Comparison of ENCODE assay signal across 9 cellular contexts in the genomic region with DNA sequence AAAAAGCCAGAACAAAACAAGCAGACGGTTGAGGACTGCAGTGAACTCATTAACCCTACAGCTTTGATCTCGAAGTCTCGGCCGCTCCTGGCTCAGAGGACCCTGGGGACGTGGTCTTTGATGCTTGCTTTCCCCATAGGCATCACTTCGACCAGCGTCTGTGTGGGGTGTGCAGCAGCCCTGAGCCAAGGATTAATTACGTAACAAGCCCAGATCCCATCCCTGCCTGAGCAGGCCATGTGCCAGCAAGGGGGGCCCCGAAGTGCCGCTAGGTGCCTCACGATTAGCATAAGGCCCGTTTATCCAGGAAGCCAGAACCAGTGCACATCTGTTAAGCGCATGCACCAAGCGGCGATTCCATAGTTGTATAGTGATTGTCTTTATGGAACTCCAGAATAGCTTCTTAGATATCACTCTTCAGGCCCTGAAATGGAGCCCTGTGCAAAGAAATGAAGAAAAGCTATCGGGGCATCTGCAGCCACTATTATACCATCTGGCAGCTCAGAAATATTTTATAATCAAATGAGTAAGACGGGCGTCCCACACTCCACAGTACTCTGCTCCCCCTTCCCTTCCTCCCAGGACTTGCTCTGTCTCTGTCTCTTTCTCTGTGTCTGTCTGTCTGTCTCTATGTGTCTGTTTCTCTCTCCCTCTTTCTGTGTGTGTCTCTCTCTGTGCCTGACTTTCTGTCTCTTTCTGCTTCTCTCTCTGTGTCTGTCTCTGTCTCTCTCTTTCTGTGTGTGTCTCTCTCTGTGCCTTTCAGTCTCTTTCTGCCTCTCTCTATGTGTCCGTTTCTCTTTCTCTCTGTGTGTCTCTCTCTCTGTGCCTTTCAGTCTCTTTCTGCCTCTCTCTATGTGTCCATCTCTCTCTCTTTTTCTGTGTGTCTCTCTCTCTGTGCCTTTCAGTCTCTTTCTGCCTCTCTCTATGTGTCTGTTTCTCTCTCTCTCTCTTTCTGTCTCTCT. TPM values are rescaled to one million over a fixed set of nuclear protein-coding genes. Genes with fewer than 3 reads are reported as not detected.
DNase-seq lines count a peak whose midpoint lies in the region; ATAC-seq and TF ChIP-seq lines count a peak whose summit lies in the region.
"Had no signal": no experiment of that assay in that cellular context is flagged by ENCODE, and none has a peak within 500 bp of the region (broad histone marks: within the 10 kb centered on the region; RNA-seq: fewer than 3 reads in every experiment).

No MANE protein-coding gene starts in this region.

- no peak overlapping the region for H4K5ac ChIP-seq in H9 (ENCODE audit: insufficient read length, low read depth, low read length)

- no peak overlapping the region for H4K8ac ChIP-seq in H9 (replicated peaks; ENCODE audit: insufficient read length, low read depth, low read length)

- no peaks in the 10 kb centered on the region for H3K9me3 ChIP-seq in CD4-positive, alpha-beta memory T cell (ENCODE audit: control insufficient read depth in 1 of 2, low read length in 2 of 2)
- H3K9me3 ChIP-seq in lower lobe of right lung (no peaks in the 10 kb centered on the region), H9 (ENCODE audit: control insufficient read depth, low read depth, low read length) (no peaks in the 10 kb centered on the region), uterus (no peaks in the 10 kb centered on the region)

- H3K4me1 ChIP-seq in CD4-positive, alpha-beta memory T cell (ENCODE audit: insufficient read depth, low read length): peaks cover 63% of the 10 kb centered on the region
- H3K4me1 ChIP-seq in lower lobe of right lung (peaks cover 86% of the 10 kb centered on the region), H9 (ENCODE audit: insufficient read depth, low read length) (peaks cover 3% of the 10 kb centered on the region; the same call in 1 of the 2 replicates), uterus (peaks cover 0 to 13% of the 10 kb centered on the region in 2 donors)

- no peaks in the 10 kb centered on the region for H3K27me3 Mint-ChIP-seq in CD4-positive, alpha-beta memory T cell
- H3K27me3 Mint-ChIP-seq in activated CD8-positive, alpha-beta T cell treated with anti-CD3 and anti-CD28 coated beads, Interleukin-2, amount 10 ng/mL, durations not matched to agents 7 days and 5 days (ENCODE audit: low read depth): no peaks in the 10 kb centered on the region
- peaks cover 1% of the 10 kb centered on the region; the same call in 1 of the 2 replicates for H3K27me3 Mint-ChIP-seq in H9 (ENCODE audit: low read depth)

- H3K9me3 Mint-ChIP-seq in CD4-positive, alpha-beta memory T cell: no peaks in the 10 kb centered on the region
- H3K9me3 Mint-ChIP-seq in activated CD8-positive, alpha-beta T cell treated with anti-CD3 and anti-CD28 coated beads, Interleukin-2, amount 10 ng/mL, durations not matched to agents 7 days and 5 days (ENCODE audit: insufficient read depth): no peaks in the 10 kb centered on the region
- no peaks in the 10 kb centered on the region for H3K9me3 Mint-ChIP-seq in H9

- TF ChIP-seq CTCF in lower lobe of right lung (IDR thresholded peaks at IDR 0.05): no peak
- TF ChIP-seq CTCF in H9 (conservative IDR thresholded peaks at IDR 0.05): no peak
- TF ChIP-seq CTCF in uterus (IDR thresholded peaks at IDR 0.05): no peak

- no peak overlapping the region for H3K56ac ChIP-seq in H9 (ENCODE audit: insufficient read length, low read depth, low read length)

- no peak overlapping the region for H3K9ac ChIP-seq in H9 (ENCODE audit: extremely low read depth, insufficient read length, low read length)

- H2AK5ac ChIP-seq in H9 (ENCODE audit: insufficient read length, low read length): no peak overlapping the region

- no peaks in the 10 kb centered on the region for H3K36me3 ChIP-seq in CD4-positive, alpha-beta memory T cell (ENCODE audit: insufficient read depth, low read length)
- H3K36me3 ChIP-seq in lower lobe of right lung (no peaks in the 10 kb centered on the region), uterus (no peaks in the 10 kb centered on the region)

- H4K20me1 ChIP-seq in H9 (ENCODE audit: control insufficient read depth, insufficient read depth, insufficient read length): no peaks in the 10 kb centered on the region

- no peaks in the 10 kb centered on the region for H3K23me2 ChIP-seq in H9 (ENCODE audit: insufficient read length, low read depth, low read length, poor library complexity, severe bottlenecking)

- H2BK12ac ChIP-seq in H9 (ENCODE audit: insufficient read length, low read depth, low read length): no peak overlapping the region

- H2BK120ac ChIP-seq in H9 (ENCODE audit: low read depth, low read length, poor library complexity, severe bottlenecking): no peak overlapping the region

- no peak overlapping the region for H2AFZ ChIP-seq in H9 (ENCODE audit: low read length)

- H4K91ac ChIP-seq in H9 (ENCODE audit: insufficient read length, low read depth, low read length): no peak overlapping the region

- H3K4me3 Mint-ChIP-seq in CD4-positive, alpha-beta memory T cell: peak overlapping the region in 3 of 8 donors; percentile 7 to 25 (median 12)
- H3K4me3 Mint-ChIP-seq in activated CD8-positive, alpha-beta T cell treated with anti-CD3 and anti-CD28 coated beads, Interleukin-2, amount 10 ng/mL, durations not matched to agents 7 days and 5 days: no peak overlapping the region
- no peak overlapping the region for H3K4me3 Mint-ChIP-seq in H9

- no peak overlapping the region for H3K23ac ChIP-seq in H9 (ENCODE audit: insufficient read length, low read depth, low read length)

- no peaks in the 10 kb centered on the region for H3K27me3 ChIP-seq in CD4-positive, alpha-beta memory T cell (ENCODE audit: insufficient read depth, low read length)
- H3K27me3 ChIP-seq in lower lobe of right lung (ENCODE audit: low read depth) (no peaks in the 10 kb centered on the region), H9 (ENCODE audit: insufficient read depth, low read length) (no peaks in the 10 kb centered on the region), uterus (no peaks in the 10 kb centered on the region)

- TF ChIP-seq POLR2A in uterus (IDR thresholded peaks at IDR 0.05): no peak

- H3K27ac ChIP-seq in CD4-positive, alpha-beta memory T cell (ENCODE audit: low read depth, low read length): no peak overlapping the region
- H3K27ac ChIP-seq in lower lobe of right lung: peak overlapping the region; percentile 56
- no peak overlapping the region for H3K27ac ChIP-seq in H9 (ENCODE audit: insufficient read length, low read depth, low read length)
- H3K27ac ChIP-seq in uterus: peak overlapping the region in 1 of 2 donors; percentile 76

- DNase-seq in CD4-positive, alpha-beta memory T cell: no peak
- DNase-seq in Kasumi-1 (lab: John Stamatoyannopoulos, UW) (peak; percentile 20 to 26), lower lobe of right lung (peak; percentile 42), H9 (no peak), NCI-H1048 (lab: John Stamatoyannopoulos, UW) (no peak), uterus (no peak)
- no peak for DNase-seq in activated CD8-positive, alpha-beta T cell treated with anti-CD3 and anti-CD28 coated beads, Interleukin-2, amount 10 ng/mL, durations not matched to agents 7 days and 5 days
- DNase-seq: activated gamma-delta T cell had no signal

- peaks cover 0 to 5% of the 10 kb centered on the region in 2 donors for H3K36me3 Mint-ChIP-seq in CD4-positive, alpha-beta memory T cell
- H3K36me3 Mint-ChIP-seq in activated CD8-positive, alpha-beta T cell treated with anti-CD3 and anti-CD28 coated beads, Interleukin-2, amount 10 ng/mL, durations not matched to agents 7 days and 5 days (ENCODE audit: low read depth): peaks cover 3% of the 10 kb centered on the region
- H3K36me3 Mint-ChIP-seq in H9 (ENCODE audit: insufficient read depth in 1 of 3, low read depth in 3 of 3): no peaks in the 10 kb centered on the region

- no CpG with 5 or more reads among the region's 19 CpGs for WGBS in H9 (ENCODE audit: extremely low coverage, insufficient read length, low lambda C conversion rate)

- POLR2A ChIA-PET in CD4-positive, alpha-beta memory T cell (lab: Charles Lee; ENCODE audit: partially characterized antibody): interaction anchor here (1.2 kb wide), 1 partner anchor 104 kb away, joined by 3 read pairs; the partner anchor contains the start of gene ODC1
- POLR2A ChIA-PET in activated CD8-positive, alpha-beta T cell treated with anti-CD3 and anti-CD28 coated beads, Interleukin-2, amount 10 ng/mL, durations not matched to agents 7 days and 5 days (lab: Charles Lee): interaction anchor here (0.5 kb wide), 1 partner anchor 759 kb away, joined by 3 read pairs; no protein-coding TSS in a partner anchor

- H2BK15ac ChIP-seq in H9 (ENCODE audit: low read depth, low read length): no peak overlapping the region

- H2BK5ac ChIP-seq in H9 (ENCODE audit: insufficient read length, low read length): no peak overlapping the region

- H3K27ac Mint-ChIP-seq in CD4-positive, alpha-beta memory T cell: peak overlapping the region in 6 of 7 donors; percentile 44 to 86 (median 84)
- H3K27ac Mint-ChIP-seq in activated CD8-positive, alpha-beta T cell treated with anti-CD3 and anti-CD28 coated beads, Interleukin-2, amount 10 ng/mL, durations not matched to agents 7 days and 5 days: peak overlapping the region; percentile 40
- peak overlapping the region in 1 of 3 experiments; percentile 5; a peak in 1 of 7 replicates for H3K27ac Mint-ChIP-seq in H9

- no peaks in the 10 kb centered on the region for H3K79me2 ChIP-seq in H9 (ENCODE audit: insufficient read depth, low read length)

- CTCF ChIA-PET in CD4-positive, alpha-beta memory T cell (lab: Charles Lee; ENCODE audit: partially characterized antibody): interaction anchor here (1.1 kb wide), 1 partner anchor 12 kb away, joined by 3 read pairs; no protein-coding TSS in a partner anchor
- CTCF ChIA-PET in activated CD8-positive, alpha-beta T cell treated with anti-CD3 and anti-CD28 coated beads, Interleukin-2, amount 10 ng/mL, durations not matched to agents 7 days and 5 days (lab: Charles Lee): no interaction called here

- H3K4me3 ChIP-seq in CD4-positive, alpha-beta memory T cell (ENCODE audit: low read length in 2 of 2): no peak overlapping the region
- H3K4me3 ChIP-seq in lower lobe of right lung: no peak overlapping the region
- no peak overlapping the region for H3K4me3 ChIP-seq in uterus

- no peak for ATAC-seq in activated CD8-positive, alpha-beta T cell treated with anti-CD3 and anti-CD28 coated beads, Interleukin-2, amount 10 ng/mL, durations not matched to agents 7 days and 5 days
- ATAC-seq in lower lobe of right lung: no peak
- ATAC-seq in HG02588 (IDR thresholded peaks at IDR 0.05; ENCODE audit: unreplicated experiment): no peak

- no peak overlapping the region for H3T11ph ChIP-seq in H9 (ENCODE audit: low read length)

- H3K79me1 ChIP-seq in H9 (ENCODE audit: insufficient read depth, low read depth, low read length, poor library complexity, severe bottlenecking): no peaks in the 10 kb centered on the region

- H3K4me2 ChIP-seq in H9 (ENCODE audit: insufficient read depth, insufficient read length, low read length): no peak overlapping the region

- H3K4me1 Mint-ChIP-seq in CD4-positive, alpha-beta memory T cell: peaks cover 44 to 80% (median 63%) of the 10 kb centered on the region in 4 donors
- H3K4me1 Mint-ChIP-seq in activated CD8-positive, alpha-beta T cell treated with anti-CD3 and anti-CD28 coated beads, Interleukin-2, amount 10 ng/mL, durations not matched to agents 7 days and 5 days (ENCODE audit: low read depth): peaks cover 41% of the 10 kb centered on the region
- H3K4me1 Mint-ChIP-seq in H9: peaks cover 0 to 19% of the 10 kb centered on the region in 2 experiments; a peak in 2 of 4 replicates

- no peak overlapping the region for H3K4ac ChIP-seq in H9 (ENCODE audit: low read depth, low read length)

- H2BK20ac ChIP-seq in H9 (ENCODE audit: low read depth, low read length, poor library complexity, severe bottlenecking): no peak overlapping the region

- H3K18ac ChIP-seq in H9 (ENCODE audit: insufficient read length, low read depth, low read length): no peak overlapping the region

- intact Hi-C loops in CD4-positive, alpha-beta memory T cell (cut with micrococcal nuclease): no loop called here
- intact Hi-C loops in lower lobe of right lung (cut with DNase I): no loop called here
- intact Hi-C loops in uterus (cut with DNase I; ENCODE audit: low total_unique reads): no loop called here

- no peak overlapping the region for H3K14ac ChIP-seq in H9 (ENCODE audit: insufficient read depth, low read length)

RNA-seq across cellular contexts. Expression of gene HPCAL1, which starts 41.7 kb away (rescaled TPM):
- 10 to 100 TPM; 77.1 to 80.7 TPM for total RNA-seq in CD4-positive, alpha-beta memory T cell
- polyA plus RNA-seq in CD4-positive, alpha-beta memory T cell: 100 to 1,000 TPM; 100 to 114 TPM
- total RNA-seq in activated CD8-positive, alpha-beta T cell treated with anti-CD3 and anti-CD28 coated beads, Interleukin-2, amount 10 ng/mL, durations not matched to agents 7 days and 5 days: 10 to 100 TPM; 55.8 to 56.6 TPM
- total RNA-seq in lower lobe of right lung: 132 TPM
- total RNA-seq in H9 (2021): 4.7 and 5.9 TPM in 2 replicates
- 100 to 1,000 TPM in 1 of 4 donors, 10 to 100 TPM in 3; 11.1 to 122 (median 48.9) TPM for total RNA-seq in uterus

Comparison
In these comparisons a context has a peak if more than half of its experiments do, and no peak if none do; other contexts are left out.
1. DNase-seq: peak in Kasumi-1 (2 of 2) and lower lobe of right lung (single experiment); none in CD4-positive, alpha-beta memory T cell (0 of 5), activated CD8-positive, alpha-beta T cell treated with anti-CD3 and anti-CD28 coated beads, Interleukin-2, amount 10 ng/mL, durations not matched to agents 7 days and 5 days (single experiment), H9 (single experiment), NCI-H1048 (single experiment) and uterus (0 of 2).